ENCODE assay signal across 9 cellular contexts in genomic region chr3:172129534-172129867, GRCh38.
DNase-seq lines count a peak whose midpoint lies in the region; ATAC-seq and TF ChIP-seq lines count a peak whose summit lies in the region.
"Had no signal": no experiment of that assay in that cellular context is flagged by ENCODE, and none has a peak within 500 bp of the region (broad histone marks: within the 10 kb centered on the region; RNA-seq: fewer than 3 reads in every experiment).

No MANE protein-coding gene starts in this region.

- 51 to 69% methylated on average over 1 of the region's 1 CpG for WGBS in sigmoid colon, 2 donors

- RAD21 ChIA-PET in HCT116 (lab: Charles Lee; ENCODE audit: low non-redundant PET in 1 of 2, low total read pairs in 2 of 2, uncharacterized antibody in 2 of 2, unreplicated experiment in 2 of 2): interaction anchor here in 1 of 2 experiments (1.1 kb wide), 1 partner anchor 9 kb away, joined by 3 read pairs; no protein-coding TSS in a partner anchor

- TF ChIP-seq CTCF in HCT116 (IDR thresholded peaks at IDR 0.05 in 2 of 3, conservative IDR thresholded peaks at IDR 0.05 in 1 of 3; ENCODE audit: borderline replicate concordance in 1 of 3, insufficient read depth in 1 of 3, low read depth in 2 of 3, low read length in 2 of 3) (no peak), Panc1 (IDR thresholded peaks at IDR 0.05) (no peak), epithelial cell of proximal tubule (conservative IDR thresholded peaks at IDR 0.05; ENCODE audit: low read depth, low read length) (no peak), sigmoid colon (IDR thresholded peaks at IDR 0.05) (no peak), A673 (conservative IDR thresholded peaks at IDR 0.05; ENCODE audit: low read depth, low read length) (no peak)

- no peak for TF ChIP-seq EP300 in sigmoid colon (IDR thresholded peaks at IDR 0.05)

- CTCF ChIA-PET in HCT116 (lab: Charles Lee): no interaction called here
- CTCF ChIA-PET in Panc1 (lab: Charles Lee): no interaction called here
- CTCF ChIA-PET in A673 (lab: Charles Lee): no interaction called here

- no peak overlapping the region for H2AFZ ChIP-seq in HCT116 (ENCODE audit: low read depth, low read length, poor library complexity, severe bottlenecking)

- no peak for TF ChIP-seq RAD21 in HCT116 (IDR thresholded peaks at IDR 0.05; ENCODE audit: low read depth)

- no peaks in the 10 kb centered on the region for H3K27me3 ChIP-seq in HCT116 (ENCODE audit: insufficient read depth, low read length)
- H3K27me3 ChIP-seq in Panc1 (ENCODE audit: control insufficient read depth, insufficient read depth, low read length): no peaks in the 10 kb centered on the region
- H3K27me3 ChIP-seq in sigmoid colon: no peaks in the 10 kb centered on the region
- no peaks in the 10 kb centered on the region for H3K27me3 ChIP-seq in A673 (replicated peaks; ENCODE audit: insufficient read depth, low read depth, low read length, poor library complexity)

- BruUV-seq in HCT116 (replicated peaks; lab: Mats Ljungman, UMichigan): no TSS peak
- no TSS peak for BruUV-seq in Panc1 (replicated peaks; lab: Mats Ljungman, UMichigan)
- no TSS peak for BruUV-seq in A673 (replicated peaks; lab: Mats Ljungman, UMichigan)

- in situ Hi-C loops in Panc1 (cut with HindIII; ENCODE audit: low pct_unique_long_range_greater_than_20kb, low sequenced_read_pairs): no loop called here

- no peaks in the 10 kb centered on the region for H3K36me3 ChIP-seq in HCT116 (ENCODE audit: control insufficient read depth in 1 of 2, insufficient read depth in 2 of 2, low read length in 2 of 2)
- H3K36me3 ChIP-seq in Panc1 (ENCODE audit: control insufficient read depth, insufficient read depth, low read length): peaks cover 4% of the 10 kb centered on the region; the same call in 1 of the 2 replicates
- no peaks in the 10 kb centered on the region for H3K36me3 ChIP-seq in sigmoid colon
- H3K36me3 ChIP-seq in A673 (ENCODE audit: insufficient read depth, low read length, poor library complexity, severe bottlenecking): no peaks in the 10 kb centered on the region

- H4K20me1 ChIP-seq in HCT116 (ENCODE audit: insufficient read depth): peaks cover 20% of the 10 kb centered on the region; the same call in 1 of the 2 replicates

- peak overlapping the region; percentile 5; the same call in 1 of the 2 replicates for H3K27ac ChIP-seq in HCT116 (ENCODE audit: low read depth, low read length)
- peak overlapping the region; percentile 92 for H3K27ac ChIP-seq in Panc1 (ENCODE audit: low read length)
- H3K27ac ChIP-seq in sigmoid colon: peak overlapping the region; percentile 32 to 86 (median 74)
- H3K27ac ChIP-seq in A673 (ENCODE audit: low read depth, low read length, poor library complexity, severe bottlenecking): no peak overlapping the region

- peaks cover 19% of the 10 kb centered on the region for H3K79me2 ChIP-seq in HCT116 (ENCODE audit: insufficient read depth, low read length)

- POLR2A ChIA-PET in HCT116 (lab: Charles Lee): interaction anchor here (0.7 kb wide), 1 partner anchor 10 kb away, joined by 5 read pairs; no protein-coding TSS in a partner anchor
- POLR2A ChIA-PET in Panc1 (lab: Charles Lee): interaction anchor here (2.5 kb wide), 1 partner anchor 12 kb away, joined by 22 read pairs; no protein-coding TSS in a partner anchor
- POLR2A ChIA-PET in A673 (lab: Charles Lee; ENCODE audit: low non-redundant PET): no interaction called here

- no peaks in the 10 kb centered on the region for H3K9me2 ChIP-seq in HCT116 (ENCODE audit: insufficient read depth)

- intact Hi-C loops in HCT116 (cut with micrococcal nuclease) (no loop called here), Panc1 (cut with micrococcal nuclease; ENCODE audit: unreplicated experiment) (no loop called here), sigmoid colon (cut with DNase I) (loop anchor here (5.0 kb wide), 2 partner anchors 87 to 188 kb away; no protein-coding TSS in a partner anchor), A673 (cut with micrococcal nuclease; ENCODE audit: unreplicated experiment) (no loop called here)

- H3K9ac ChIP-seq in HCT116 (ENCODE audit: low read length): peak overlapping the region; percentile 17; the same call in 1 of the 2 replicates

- no peaks in the 10 kb centered on the region for H3K9me3 ChIP-seq in HCT116 (ENCODE audit: control insufficient read depth in 1 of 2, insufficient read depth in 1 of 2, low read depth in 1 of 2, low read length in 2 of 2)
- no peaks in the 10 kb centered on the region for H3K9me3 ChIP-seq in Panc1 (ENCODE audit: control insufficient read depth, insufficient read depth, low read depth, low read length)
- H3K9me3 ChIP-seq in sigmoid colon: no peaks in the 10 kb centered on the region
- no peaks in the 10 kb centered on the region for H3K9me3 ChIP-seq in A673 (ENCODE audit: low read depth, low read length, poor library complexity, severe bottlenecking)

- no peak; the same call in 1 of the 2 replicates for ATAC-seq in HCT116
- ATAC-seq in Panc1: no peak

- H3K4me1 ChIP-seq in HCT116 (ENCODE audit: control insufficient read depth in 1 of 2, insufficient read depth in 2 of 2, low read length in 2 of 2) (peaks cover 31 to 34% of the 10 kb centered on the region in 2 experiments), Panc1 (ENCODE audit: control insufficient read depth, insufficient read depth, low read length) (peaks cover 89% of the 10 kb centered on the region), sigmoid colon (peaks cover 0 to 78% (median 51%) of the 10 kb centered on the region in 4 donors), A673 (ENCODE audit: insufficient read depth, low read length, poor library complexity, severe bottlenecking) (peaks cover 47% of the 10 kb centered on the region)

- TF ChIP-seq POLR2A in HCT116 (IDR thresholded peaks at IDR 0.05; ENCODE audit: borderline replicate concordance, extremely low read depth, insufficient read depth, insufficient read length) (no peak), sigmoid colon (IDR thresholded peaks at IDR 0.05) (no peak)

- H3K4me3 ChIP-seq in HCT116 (replicated peaks in 1 of 2; ENCODE audit: low read depth in 1 of 2, low read length in 2 of 2) (no peak overlapping the region; a peak in 1 of 4 replicates), Panc1 (ENCODE audit: low read depth in 2 of 2, low read length in 2 of 2) (no peak overlapping the region), epithelial cell of proximal tubule (ENCODE audit: low read depth, low read length) (no peak overlapping the region), sigmoid colon (no peak overlapping the region), A673 (ENCODE audit: low read depth, low read length, poor library complexity, severe bottlenecking) (no peak overlapping the region)

- H3K4me2 ChIP-seq in HCT116 (ENCODE audit: low read length): peak overlapping the region; percentile 65

- DNase-seq in HCT116 (ENCODE audit: low read depth, low spot score): no peak
- DNase-seq in Panc1 (ENCODE audit: low read depth, low spot score): no peak
- DNase-seq in epithelial cell of proximal tubule (ENCODE audit: low read depth): peak; percentile 94
- DNase-seq in sigmoid colon: no peak
- no peak for DNase-seq in COR-L47 (lab: John Stamatoyannopoulos, UW)
- no peak for DNase-seq in HCEC 1CT
- DNase-seq in A673 (ENCODE audit: low spot score): no peak
- DNase-seq in NCI-H69 (lab: John Stamatoyannopoulos, UW): no peak
- DNase-seq: stimulated activated naive B cell treated with anti-CD40 and anti-IgM and Interleukin-4, amounts not matched to agents 10 μg/mL and 1 μg/mL and 100 μg/mL, for 72 hours had no signal

TF ChIP-seq in HCT116, 20 proteins besides CTCF, POLR2A, EP300 and RAD21:
- TF ChIP-seq FOSL1 (IDR thresholded peaks at IDR 0.05; ENCODE audit: low read depth) (no peak), REST (IDR thresholded peaks at IDR 0.05; ENCODE audit: low read depth) (no peak), YY1 (IDR thresholded peaks at IDR 0.05; ENCODE audit: extremely low read depth, insufficient replicate concordance, low read depth, low read length) (no peak), MAX (IDR thresholded peaks at IDR 0.05) (no peak), SRF (IDR thresholded peaks at IDR 0.05; ENCODE audit: low read depth) (no peak)
